8 cellular contexts compared by ENCODE assay signal in the genomic region with DNA sequence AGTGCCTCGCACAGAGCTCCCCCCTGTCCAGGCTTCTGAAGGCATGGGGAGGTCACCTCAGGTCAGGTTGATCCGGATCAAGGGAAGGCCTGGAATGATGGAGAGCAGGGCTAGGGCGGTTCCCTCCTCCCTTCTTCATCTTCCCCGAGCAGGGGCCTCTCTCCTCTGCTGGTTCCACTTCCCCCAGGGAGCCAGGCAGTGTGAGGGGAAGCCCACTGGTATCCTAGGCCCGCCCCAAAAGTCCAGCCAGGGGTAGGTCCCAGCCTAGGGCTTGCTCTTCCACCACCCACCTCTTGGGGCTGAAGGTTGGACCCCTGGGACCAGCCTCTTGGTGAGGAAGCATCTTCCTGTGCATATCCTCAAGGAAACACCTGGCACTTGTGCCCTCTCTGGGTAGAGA. TPM values are rescaled to one million over a fixed set of nuclear protein-coding genes. Genes with fewer than 3 reads are reported as not detected.
DNase-seq lines count a peak whose midpoint lies in the region; ATAC-seq, FAIRE-seq and TF ChIP-seq lines count a peak whose summit lies in the region.

No MANE protein-coding gene starts in this region.

- TF ChIP-seq CTCF in foreskin fibroblast (IDR thresholded peaks at IDR 0.05; ENCODE audit: low read depth, low read length), result no peak

- peak overlapping the region; percentile 59 for H3K27ac ChIP-seq in SK-N-MC

- H3K4me3 ChIP-seq in SK-N-MC (peak overlapping the region; percentile 78), foreskin fibroblast (ENCODE audit: low read depth in 1 of 2, low read length in 2 of 2) (peak overlapping the region; percentile 75 to 95), skeletal muscle satellite cell (ENCODE audit: low read length) (peak overlapping the region; percentile 87)

- no peak for ATAC-seq in GM21526 (IDR thresholded peaks at IDR 0.05; ENCODE audit: low FRiP score, unreplicated experiment)
- ATAC-seq in HG03039 (IDR thresholded peaks at IDR 0.05; ENCODE audit: unreplicated experiment), result no peak

- H3K9me3 ChIP-seq in SK-N-MC (ENCODE audit: low read depth, low read length) (no peaks in the 10 kb centered on the region), skeletal muscle satellite cell (replicated peaks; ENCODE audit: low read length) (no peaks in the 10 kb centered on the region)

- peak overlapping the region; percentile 98 for H3K4me2 ChIP-seq in skeletal muscle satellite cell (ENCODE audit: low read length)

- peak; percentile 81 for FAIRE-seq in GM18507 (lab: Jason Lieb, UNC)

- H3K9ac ChIP-seq in SK-N-MC (ENCODE audit: insufficient read length) (peak overlapping the region; percentile 72), skeletal muscle satellite cell (ENCODE audit: low read depth, low read length) (peak overlapping the region; percentile 22)

- H3K36me3 ChIP-seq in SK-N-MC (ENCODE audit: insufficient read depth, low read length), result peaks cover 40% of the 10 kb centered on the region
- H3K36me3 ChIP-seq in skeletal muscle satellite cell (ENCODE audit: insufficient read depth, low read length), result peaks cover 38% of the 10 kb centered on the region

- peaks cover 41% of the 10 kb centered on the region for H3K4me1 ChIP-seq in skeletal muscle satellite cell (ENCODE audit: control insufficient read depth, insufficient read depth, low read length)

- H3K27me3 ChIP-seq in skeletal muscle satellite cell (ENCODE audit: control insufficient read depth, insufficient read depth, low read length), result no peaks in the 10 kb centered on the region

- DNase-seq in GM18507 (ENCODE audit: extremely low spot score, insufficient read length, low read depth), result no peak
- DNase-seq in SK-N-MC (ENCODE audit: low read depth, low spot score), result no peak
- no peak for DNase-seq in foreskin fibroblast
- DNase-seq in NCI-H1436 (lab: John Stamatoyannopoulos, UW), result no peak
- no peak for DNase-seq in amygdala (lab: John Stamatoyannopoulos, UW)

RNA-seq across cellular contexts. Expression of gene PRR19, which starts 16.4 kb away (rescaled TPM):
- total RNA-seq in skeletal muscle satellite cell (2012; rRNA removed), result 0.66 and 1.3 TPM in 2 replicates

RNA-seq across cellular contexts. Expression of gene CIC, which starts 16.5 kb away (rescaled TPM):
- 18.8 and 21.8 TPM in 2 replicates for total RNA-seq in skeletal muscle satellite cell (2012; rRNA removed)

RNA-seq across cellular contexts. Expression of gene PAFAH1B3, which starts 16.9 kb away (rescaled TPM):
- total RNA-seq in skeletal muscle satellite cell (2012; rRNA removed), result 9.9 and 14.0 TPM in 2 replicates

RNA-seq across cellular contexts. Expression of gene TMEM145, which starts 27.6 kb away (rescaled TPM):
- total RNA-seq in skeletal muscle satellite cell (2012; rRNA removed), result 2.0 TPM in 1 of 2 replicates, not detected in the other

RNA-seq across cellular contexts. Expression of gene ERF, which starts 30.6 kb away (rescaled TPM):
- 26.6 and 46.1 TPM in 2 replicates for total RNA-seq in skeletal muscle satellite cell (2012; rRNA removed)
